8 cellular contexts compared by ENCODE assay signal in the genomic region with DNA sequence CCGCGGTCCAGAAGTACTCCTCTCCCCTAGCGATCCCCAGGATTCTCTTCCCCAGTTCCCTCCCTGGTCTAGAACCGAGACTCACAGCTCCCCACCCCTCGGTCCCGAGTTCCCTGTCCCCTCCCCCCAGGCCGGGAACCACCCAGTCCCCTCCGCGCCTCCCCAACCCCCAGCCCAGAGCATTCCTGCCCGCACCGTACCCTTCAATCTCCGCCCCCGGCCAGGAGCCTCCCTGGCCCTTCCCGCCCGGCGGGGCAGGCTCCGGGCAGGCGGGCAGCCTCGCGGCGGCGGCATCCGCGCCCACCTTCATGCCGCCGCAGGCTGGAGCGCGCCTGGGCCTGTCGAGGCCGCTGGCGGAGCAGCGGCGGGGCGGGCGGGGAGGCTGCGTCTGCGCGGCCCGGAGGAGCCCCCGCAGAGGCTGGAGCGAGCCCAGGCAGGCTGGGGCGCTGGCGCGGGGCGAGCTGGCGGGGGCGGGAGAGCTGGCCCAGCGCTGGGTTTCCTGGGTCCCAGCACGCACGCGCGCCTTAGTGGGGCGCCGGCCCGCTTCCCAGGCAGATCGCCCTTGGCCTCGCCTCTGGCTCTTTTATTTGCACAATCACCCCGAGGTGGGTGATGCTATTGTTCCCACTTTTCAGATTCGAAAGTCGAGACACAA. TPM values are rescaled to one million over a fixed set of nuclear protein-coding genes. Genes with fewer than 3 reads are reported as not detected.
DNase-seq lines count a peak whose midpoint lies in the region; TF ChIP-seq lines count a peak whose summit lies in the region.

No MANE protein-coding gene starts in this region.

- no peaks in the 10 kb centered on the region for H3K9me3 ChIP-seq in smooth muscle cell (replicated peaks; ENCODE audit: low read depth)

- TF ChIP-seq RAD21 in Ishikawa (IDR thresholded peaks at IDR 0.05; ENCODE audit: low read depth) = no peak

- H4K20me1 ChIP-seq in smooth muscle cell (ENCODE audit: low read depth) = peaks cover 68% of the 10 kb centered on the region

- H3K36me3 ChIP-seq in smooth muscle cell (ENCODE audit: low read depth) = no peaks in the 10 kb centered on the region

- in situ Hi-C loops in astrocyte of the spinal cord (cut with HindIII; ENCODE audit: low sequenced_read_pairs) = no loop called here

- no peaks in the 10 kb centered on the region for H3K9me3 Mint-ChIP-seq in T-helper 1 cell treated with Interleukin-12 subunit alpha and Interleukin-12 subunit beta and Interleukin-4 antibody, amounts not matched to agents 30 μg/mL and 1 μg/mL, for 36 hours

- peak overlapping the region; percentile 53 for H3K4me3 ChIP-seq in astrocyte of the spinal cord (ENCODE audit: low read depth, low read length)
- peak overlapping the region; percentile 58 for H3K4me3 ChIP-seq in smooth muscle cell

- H3K36me3 Mint-ChIP-seq in T-helper 1 cell treated with Interleukin-12 subunit alpha and Interleukin-12 subunit beta and Interleukin-4 antibody, amounts not matched to agents 30 μg/mL and 1 μg/mL, for 36 hours (ENCODE audit: low read depth) = no peaks in the 10 kb centered on the region

- TF ChIP-seq EP300 in Ishikawa (IDR thresholded peaks at IDR 0.05; ENCODE audit: borderline replicate concordance) = no peak

- peak overlapping the region; percentile 83 for H3K27ac ChIP-seq in smooth muscle cell (ENCODE audit: low read depth)

- H3K4me3 Mint-ChIP-seq in T-helper 1 cell treated with Interleukin-12 subunit alpha and Interleukin-12 subunit beta and Interleukin-4 antibody, amounts not matched to agents 30 μg/mL and 1 μg/mL, for 36 hours = peak overlapping the region; percentile 74

- no peaks in the 10 kb centered on the region for H3K79me2 ChIP-seq in smooth muscle cell (ENCODE audit: low read depth)

- H3K27me3 ChIP-seq in smooth muscle cell (ENCODE audit: low read depth) = no peaks in the 10 kb centered on the region

- WGBS in smooth muscle cell (ENCODE audit: low lambda C conversion rate) = 3% methylated on average over 40 of the region's 60 CpGs

- peak overlapping the region; percentile 60 for H3K9ac ChIP-seq in smooth muscle cell (ENCODE audit: low read depth)

- H3K4me1 ChIP-seq in smooth muscle cell (ENCODE audit: low read depth) = peaks cover 15% of the 10 kb centered on the region

- no peak overlapping the region for H3K27ac Mint-ChIP-seq in T-helper 1 cell treated with Interleukin-12 subunit alpha and Interleukin-12 subunit beta and Interleukin-4 antibody, amounts not matched to agents 30 μg/mL and 1 μg/mL, for 36 hours

- H3K27me3 Mint-ChIP-seq in T-helper 1 cell treated with Interleukin-12 subunit alpha and Interleukin-12 subunit beta and Interleukin-4 antibody, amounts not matched to agents 30 μg/mL and 1 μg/mL, for 36 hours (ENCODE audit: low read depth) = peaks cover 27% of the 10 kb centered on the region

- H3K4me1 Mint-ChIP-seq in T-helper 1 cell treated with Interleukin-12 subunit alpha and Interleukin-12 subunit beta and Interleukin-4 antibody, amounts not matched to agents 30 μg/mL and 1 μg/mL, for 36 hours (ENCODE audit: low read depth) = peaks cover 10% of the 10 kb centered on the region

- H3F3A ChIP-seq in smooth muscle cell (ENCODE audit: low read depth) = peaks cover 28% of the 10 kb centered on the region

- no peak for DNase-seq in T-helper 1 cell
- DNase-seq in astrocyte of the spinal cord (ENCODE audit: low read depth, low spot score) = peak; percentile 54
- peak; percentile 70 for DNase-seq in iPS-NIHi11 (ENCODE audit: low spot score)
- DNase-seq in smooth muscle cell (lab: John Stamatoyannopoulos, UW; ENCODE audit: unreplicated experiment) = no peak
- DNase-seq in NCI-H82 (lab: John Stamatoyannopoulos, UW) = no peak
- no peak for DNase-seq in SHP77 treated with DMSO at 0.1 percent for 48 hours (lab: John Stamatoyannopoulos, UW)

- peak overlapping the region; percentile 89 for H3K4me2 ChIP-seq in smooth muscle cell

- TF ChIP-seq CTCF in astrocyte of the spinal cord (IDR thresholded peaks at IDR 0.05; ENCODE audit: low read depth, low read length) = no peak
- no peak for TF ChIP-seq CTCF in smooth muscle cell (IDR thresholded peaks at IDR 0.05; ENCODE audit: borderline replicate concordance, insufficient read depth, poor library complexity, severe bottlenecking)

- H2AFZ ChIP-seq in smooth muscle cell (ENCODE audit: low read depth) = peak overlapping the region; percentile 35

TF ChIP-seq in Ishikawa, 13 proteins besides CTCF, POLR2A, EP300 and RAD21:
- TF ChIP-seq, protein P1, sequence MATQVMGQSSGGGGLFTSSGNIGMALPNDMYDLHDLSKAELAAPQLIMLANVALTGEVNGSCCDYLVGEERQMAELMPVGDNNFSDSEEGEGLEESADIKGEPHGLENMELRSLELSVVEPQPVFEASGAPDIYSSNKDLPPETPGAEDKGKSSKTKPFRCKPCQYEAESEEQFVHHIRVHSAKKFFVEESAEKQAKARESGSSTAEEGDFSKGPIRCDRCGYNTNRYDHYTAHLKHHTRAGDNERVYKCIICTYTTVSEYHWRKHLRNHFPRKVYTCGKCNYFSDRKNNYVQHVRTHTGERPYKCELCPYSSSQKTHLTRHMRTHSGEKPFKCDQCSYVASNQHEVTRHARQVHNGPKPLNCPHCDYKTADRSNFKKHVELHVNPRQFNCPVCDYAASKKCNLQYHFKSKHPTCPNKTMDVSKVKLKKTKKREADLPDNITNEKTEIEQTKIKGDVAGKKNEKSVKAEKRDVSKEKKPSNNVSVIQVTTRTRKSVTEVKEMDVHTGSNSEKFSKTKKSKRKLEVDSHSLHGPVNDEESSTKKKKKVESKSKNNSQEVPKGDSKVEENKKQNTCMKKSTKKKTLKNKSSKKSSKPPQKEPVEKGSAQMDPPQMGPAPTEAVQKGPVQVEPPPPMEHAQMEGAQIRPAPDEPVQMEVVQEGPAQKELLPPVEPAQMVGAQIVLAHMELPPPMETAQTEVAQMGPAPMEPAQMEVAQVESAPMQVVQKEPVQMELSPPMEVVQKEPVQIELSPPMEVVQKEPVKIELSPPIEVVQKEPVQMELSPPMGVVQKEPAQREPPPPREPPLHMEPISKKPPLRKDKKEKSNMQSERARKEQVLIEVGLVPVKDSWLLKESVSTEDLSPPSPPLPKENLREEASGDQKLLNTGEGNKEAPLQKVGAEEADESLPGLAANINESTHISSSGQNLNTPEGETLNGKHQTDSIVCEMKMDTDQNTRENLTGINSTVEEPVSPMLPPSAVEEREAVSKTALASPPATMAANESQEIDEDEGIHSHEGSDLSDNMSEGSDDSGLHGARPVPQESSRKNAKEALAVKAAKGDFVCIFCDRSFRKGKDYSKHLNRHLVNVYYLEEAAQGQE (IDR thresholded peaks at IDR 0.05; ENCODE audit: low read depth) = no peak
- TF ChIP-seq FOXM1 (IDR thresholded peaks at IDR 0.05; ENCODE audit: borderline replicate concordance, low read depth) (no peak), CREB1 (IDR thresholded peaks at IDR 0.05; ENCODE audit: low read depth) (no peak), NFIC (IDR thresholded peaks at IDR 0.05) (0 out of 2 replicates have a peak, but pooled peaks have one; percentile 3), TEAD4 (IDR thresholded peaks at IDR 0.05) (no peak), YY1 (IDR thresholded peaks at IDR 0.05; ENCODE audit: low read depth) (no peak), MAX (IDR thresholded peaks at IDR 0.05) (no peak), TCF12 (IDR thresholded peaks at IDR 0.05; ENCODE audit: low read depth) (no peak), USF1 (IDR thresholded peaks at IDR 0.05) (no peak), CEBPB (IDR thresholded peaks at IDR 0.05) (no peak; the same call in 1 of the 2 replicates), TAF1 (IDR thresholded peaks at IDR 0.05; ENCODE audit: low read depth) (0 out of 2 replicates have a peak, but pooled peaks have one; percentile 18), EGR1 (IDR thresholded peaks at IDR 0.05) (peak; percentile 58)

RNA-seq across cellular contexts. Expression of gene GPR132, which starts 22.2 kb away (rescaled TPM):
- total RNA-seq in smooth muscle cell = 0.18 TPM in 1 of 2 replicates, not detected in the other
- 0.62 and 1.6 TPM in 2 replicates for polyA plus RNA-seq in smooth muscle cell

Comparison
In these comparisons a context has a peak if more than half of its experiments do, and no peak if none do; other contexts are left out.
1. DNase-seq: peak in astrocyte of the spinal cord (single experiment) and iPS-NIHi11 (single experiment); none in T-helper 1 cell (0 of 5), smooth muscle cell (single experiment), NCI-H82 (single experiment) and SHP77 treated with DMSO at 0.1 percent for 48 hours (single experiment).